1 cellular context compared by ENCODE assay signal in the genomic region with DNA sequence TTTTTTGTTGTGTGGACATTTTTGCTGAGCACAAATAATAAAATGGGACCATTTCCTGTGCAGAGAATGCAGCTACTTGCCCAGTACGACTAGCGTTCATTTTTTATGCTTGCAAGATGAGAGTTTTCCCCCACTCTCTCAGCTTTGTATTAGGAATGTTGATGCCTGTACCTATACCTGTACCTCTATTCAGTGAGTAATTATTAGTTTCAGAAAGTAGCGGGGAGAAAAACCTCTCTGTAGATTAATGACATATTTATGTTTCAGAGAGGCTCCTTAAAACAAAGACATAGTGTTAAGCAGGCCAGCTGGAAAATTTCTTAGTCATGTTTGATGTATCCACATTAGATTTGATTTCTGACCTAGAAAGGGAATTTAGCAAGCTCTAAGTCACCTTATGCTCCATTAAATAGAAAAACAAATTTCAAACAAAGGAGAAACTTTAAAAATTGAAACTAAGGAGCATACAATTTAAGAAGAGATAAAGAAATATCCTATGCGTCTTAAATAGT.
A peak's percentile ranks its signal among the peaks of the same experiment; 100 is the strongest.
TF ChIP-seq lines count a peak whose summit lies in the region.

No MANE protein-coding gene starts in this region.

TF ChIP-seq in IMR-90, 13 proteins besides CTCF, POLR2A, EP300 and RAD21:
- TF ChIP-seq CHD1 (IDR thresholded peaks at IDR 0.05; ENCODE audit: low read depth, low read length): no peak
- peak; percentile 53; the same call in 1 of the 2 replicates for TF ChIP-seq MAFK (IDR thresholded peaks at IDR 0.05; ENCODE audit: low read depth, low read length)
